In the genomic region with DNA sequence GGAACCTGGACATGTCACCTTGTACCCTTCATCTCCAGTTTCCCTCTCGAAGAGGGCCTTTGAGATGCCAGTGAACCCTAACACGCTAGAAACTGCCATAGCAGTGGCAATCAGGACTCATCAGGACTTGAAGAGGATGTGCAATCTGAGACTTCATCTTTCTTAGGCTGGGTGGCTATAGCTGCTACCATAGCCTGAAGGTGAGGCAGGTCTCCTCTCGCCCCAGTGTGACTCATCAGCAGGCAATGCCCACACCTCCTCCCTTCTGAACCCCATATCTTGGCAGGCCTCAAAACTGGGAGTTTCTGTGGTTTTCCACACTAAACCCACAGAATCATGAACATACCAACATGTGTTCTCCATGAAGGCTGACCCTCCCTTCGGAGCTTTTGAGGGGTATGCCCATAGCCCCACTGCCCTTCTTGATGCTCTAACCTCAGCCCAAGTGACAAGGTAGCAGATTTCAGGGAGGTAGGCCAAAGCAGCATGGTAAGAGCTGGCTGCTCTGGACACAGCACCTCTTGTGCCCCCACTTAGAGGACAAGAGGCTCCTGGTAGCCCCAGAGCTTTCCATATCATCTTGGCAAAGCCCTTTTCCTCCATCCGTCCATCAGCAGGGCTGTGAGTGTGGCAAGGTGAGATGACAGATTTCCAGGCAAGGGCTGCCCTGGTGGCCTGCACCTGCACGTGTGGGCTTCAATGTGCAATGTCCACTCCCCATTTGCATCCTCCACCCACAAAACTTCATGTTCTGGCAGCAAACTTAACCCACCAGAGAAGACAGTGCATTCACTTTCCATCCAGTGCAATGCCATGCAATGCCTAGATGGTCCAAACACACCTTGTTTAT, we compare ENCODE assay signal across 8 cellular contexts. TPM values are rescaled to one million over a fixed set of nuclear protein-coding genes. Genes with fewer than 3 reads are reported as not detected.
DNase-seq lines count a peak whose midpoint lies in the region; ATAC-seq lines count a peak whose summit lies in the region.

No MANE protein-coding gene starts in this region.

- ATAC-seq in T-helper 17 cell (no peak), HG02885 (IDR thresholded peaks at IDR 0.05; ENCODE audit: poor library complexity, unreplicated experiment) (no peak), HG03521 (IDR thresholded peaks at IDR 0.05; ENCODE audit: unreplicated experiment) (no peak)
- no peak for ATAC-seq in stimulated activated memory B cell treated with anti-CD40 and anti-IgM and Interleukin-4, amounts not matched to agents 10 μg/mL and 1 μg/mL and 100 μg/mL, for 72 hours

- no peak overlapping the region for H3K27ac Mint-ChIP-seq in T-helper 1 cell treated with Interleukin-12 subunit alpha and Interleukin-12 subunit beta and Interleukin-4 antibody, amounts not matched to agents 30 μg/mL and 1 μg/mL, for 36 hours
- H3K27ac Mint-ChIP-seq in T-helper 17 cell: peak overlapping the region; percentile 76
- H3K27ac Mint-ChIP-seq in stimulated activated memory B cell treated with anti-CD40 and anti-IgM and Interleukin-4, amounts not matched to agents 10 μg/mL and 1 μg/mL and 100 μg/mL, for 72 hours: peak overlapping the region; percentile 100

- no peak for DNase-seq in T-helper 1 cell
- DNase-seq in T-helper 17 cell: no peak
- peak; percentile 80 for DNase-seq in glomerular visceral epithelial cell (ENCODE audit: extremely low spot score)
- no peak for DNase-seq in NCI-H2227 treated with DMSO at 0.1 percent for 48 hours (lab: John Stamatoyannopoulos, UW)

- peak overlapping the region; percentile 18 for H3K4me3 Mint-ChIP-seq in T-helper 1 cell treated with Interleukin-12 subunit alpha and Interleukin-12 subunit beta and Interleukin-4 antibody, amounts not matched to agents 30 μg/mL and 1 μg/mL, for 36 hours
- H3K4me3 Mint-ChIP-seq in T-helper 17 cell: peak overlapping the region; percentile 96
- peak overlapping the region; percentile 43 for H3K4me3 Mint-ChIP-seq in stimulated activated memory B cell treated with anti-CD40 and anti-IgM and Interleukin-4, amounts not matched to agents 10 μg/mL and 1 μg/mL and 100 μg/mL, for 72 hours

- no peaks in the 10 kb centered on the region for H3K9me3 ChIP-seq in T-helper 17 cell (ENCODE audit: control insufficient read depth, low read length, poor library complexity, severe bottlenecking)

- H3K36me3 Mint-ChIP-seq in T-helper 1 cell treated with Interleukin-12 subunit alpha and Interleukin-12 subunit beta and Interleukin-4 antibody, amounts not matched to agents 30 μg/mL and 1 μg/mL, for 36 hours (ENCODE audit: low read depth): no peaks in the 10 kb centered on the region
- H3K36me3 Mint-ChIP-seq in T-helper 17 cell (ENCODE audit: low read depth): no peaks in the 10 kb centered on the region
- peaks cover 20% of the 10 kb centered on the region for H3K36me3 Mint-ChIP-seq in stimulated activated memory B cell treated with anti-CD40 and anti-IgM and Interleukin-4, amounts not matched to agents 10 μg/mL and 1 μg/mL and 100 μg/mL, for 72 hours

- H3K27me3 Mint-ChIP-seq in T-helper 1 cell treated with Interleukin-12 subunit alpha and Interleukin-12 subunit beta and Interleukin-4 antibody, amounts not matched to agents 30 μg/mL and 1 μg/mL, for 36 hours (ENCODE audit: low read depth): peaks cover 16% of the 10 kb centered on the region
- no peaks in the 10 kb centered on the region for H3K27me3 Mint-ChIP-seq in T-helper 17 cell
- H3K27me3 Mint-ChIP-seq in stimulated activated memory B cell treated with anti-CD40 and anti-IgM and Interleukin-4, amounts not matched to agents 10 μg/mL and 1 μg/mL and 100 μg/mL, for 72 hours: no peaks in the 10 kb centered on the region

- peaks cover 42% of the 10 kb centered on the region for H3K4me1 Mint-ChIP-seq in T-helper 1 cell treated with Interleukin-12 subunit alpha and Interleukin-12 subunit beta and Interleukin-4 antibody, amounts not matched to agents 30 μg/mL and 1 μg/mL, for 36 hours (ENCODE audit: low read depth)
- peaks cover 62% of the 10 kb centered on the region for H3K4me1 Mint-ChIP-seq in T-helper 17 cell
- peaks cover 73% of the 10 kb centered on the region for H3K4me1 Mint-ChIP-seq in stimulated activated memory B cell treated with anti-CD40 and anti-IgM and Interleukin-4, amounts not matched to agents 10 μg/mL and 1 μg/mL and 100 μg/mL, for 72 hours

- no peaks in the 10 kb centered on the region for H3K9me3 Mint-ChIP-seq in T-helper 1 cell treated with Interleukin-12 subunit alpha and Interleukin-12 subunit beta and Interleukin-4 antibody, amounts not matched to agents 30 μg/mL and 1 μg/mL, for 36 hours
- no peaks in the 10 kb centered on the region for H3K9me3 Mint-ChIP-seq in stimulated activated memory B cell treated with anti-CD40 and anti-IgM and Interleukin-4, amounts not matched to agents 10 μg/mL and 1 μg/mL and 100 μg/mL, for 72 hours

RNA-seq across cellular contexts. Expression of gene BLCAP, which starts 2.6 kb away (rescaled TPM):
- 10 to 100 TPM; 56.9 to 65.0 TPM for total RNA-seq in T-helper 17 cell

RNA-seq across cellular contexts. Expression of gene NNAT, which starts 4.0 kb away (rescaled TPM):
- not detected for total RNA-seq in T-helper 17 cell

Comparison
In these comparisons a context has a peak if more than half of its experiments do, and no peak if none do; other contexts are left out.
1. H3K4me3 Mint-ChIP-seq: peak in every context shown above with its lines; median percentile 96 in T-helper 17 cell; 43 in stimulated activated memory B cell treated with anti-CD40 and anti-IgM and Interleukin-4, amounts not matched to agents 10 μg/mL and 1 μg/mL and 100 μg/mL, for 72 hours; 18 in T-helper 1 cell treated with Interleukin-12 subunit alpha and Interleukin-12 subunit beta and Interleukin-4 antibody, amounts not matched to agents 30 μg/mL and 1 μg/mL, for 36 hours.